28 cellular contexts compared by ENCODE assay signal in the genomic region with DNA sequence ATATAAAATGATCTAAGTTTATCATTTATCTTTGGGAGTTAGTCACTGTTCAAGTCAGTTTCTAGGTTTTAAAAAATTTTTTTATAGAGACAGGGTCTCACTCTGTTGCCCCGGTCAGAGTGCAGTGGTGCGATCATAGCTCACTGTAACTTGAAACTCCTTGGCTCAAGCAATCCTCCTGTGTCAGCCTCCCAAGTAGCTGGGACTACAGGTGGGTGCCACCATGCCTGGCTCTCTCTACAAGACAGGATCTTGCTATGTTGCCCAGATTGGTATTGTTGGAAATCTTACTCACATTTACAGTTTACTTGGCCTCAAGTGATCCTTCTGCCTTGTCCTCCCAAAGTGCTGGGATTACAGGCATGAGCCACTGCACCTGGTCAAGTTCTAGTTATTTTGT.
"Had no signal": no experiment of that assay in that cellular context is flagged by ENCODE, and none has a peak within 500 bp of the region (broad histone marks: within the 10 kb centered on the region; RNA-seq: fewer than 3 reads in every experiment).

No MANE protein-coding gene starts in this region.

- H3K4me1 ChIP-seq: colonic mucosa, esophagus squamous epithelium, gastrocnemius medialis, heart right ventricle, left lung, lower lobe of right lung had no signal

- DNase-seq: colonic mucosa; cortex of kidney; effector CD8-positive, alpha-beta T cell; effector memory CD8-positive, alpha-beta T cell; endodermal cell; erythroblast; esophagus squamous epithelium; foreskin fibroblast; foreskin melanocyte; gastrocnemius medialis; glutamatergic neuron; head of caudate nucleus; heart right ventricle; hippocampal formation; left cardiac atrium; left lung; left ventricle myocardium superior; lower lobe of right lung; mesenchymal stem cell; mucosa of descending colon; naive B cell had no signal

- H3K4me1 Mint-ChIP-seq: endodermal cell, mesothelial cell of epicardium, naive B cell had no signal

- H3K36me3 ChIP-seq: colonic mucosa had no signal

- FAIRE-seq: endometrium, islet of Langerhans, keratinocyte had no signal

- H3K9me3 ChIP-seq: colonic mucosa, esophagus squamous epithelium, gastrocnemius medialis, left lung, lower lobe of right lung, mucosa of descending colon had no signal

- ATAC-seq: effector memory CD8-positive, alpha-beta T cell; esophagus mucosa; gastrocnemius medialis; heart right ventricle; left cardiac atrium; left lung; left ventricle myocardium superior; lower lobe of right lung; mucosa of descending colon had no signal

- H3K4me3 ChIP-seq: colonic mucosa, esophagus squamous epithelium, gastrocnemius medialis, heart right ventricle, left lung, lower lobe of right lung, mucosa of descending colon had no signal

- H3K9me3 Mint-ChIP-seq: dendritic cell treated with granulocyte-macrophage colony-stimulating factor and Interleukin-4, amounts not matched to agents 40 ng/mL and 50 ng/mL, for 4 days; effector memory CD8-positive, alpha-beta T cell had no signal

- H3K27ac Mint-ChIP-seq: dendritic cell treated with granulocyte-macrophage colony-stimulating factor and Interleukin-4, amounts not matched to agents 40 ng/mL and 50 ng/mL, for 4 days; effector memory CD8-positive, alpha-beta T cell; endodermal cell; mesothelial cell of epicardium had no signal

- H3K4me3 Mint-ChIP-seq: dendritic cell treated with granulocyte-macrophage colony-stimulating factor and Interleukin-4, amounts not matched to agents 40 ng/mL and 50 ng/mL, for 4 days; effector memory CD8-positive, alpha-beta T cell; endodermal cell; mesothelial cell of epicardium; naive B cell had no signal

- H3K27me3 Mint-ChIP-seq: dendritic cell treated with granulocyte-macrophage colony-stimulating factor and Interleukin-4, amounts not matched to agents 40 ng/mL and 50 ng/mL, for 4 days; effector memory CD8-positive, alpha-beta T cell; naive B cell had no signal

- H3K27me3 ChIP-seq: colonic mucosa, esophagus squamous epithelium, gastrocnemius medialis, heart right ventricle, left lung had no signal

- H3K27ac ChIP-seq: colonic mucosa, epithelial cell of prostate, esophagus squamous epithelium, gastrocnemius medialis, heart right ventricle, left lung, lower lobe of right lung had no signal
